ENCODE assay signal across 2 cellular contexts in the genomic region with DNA sequence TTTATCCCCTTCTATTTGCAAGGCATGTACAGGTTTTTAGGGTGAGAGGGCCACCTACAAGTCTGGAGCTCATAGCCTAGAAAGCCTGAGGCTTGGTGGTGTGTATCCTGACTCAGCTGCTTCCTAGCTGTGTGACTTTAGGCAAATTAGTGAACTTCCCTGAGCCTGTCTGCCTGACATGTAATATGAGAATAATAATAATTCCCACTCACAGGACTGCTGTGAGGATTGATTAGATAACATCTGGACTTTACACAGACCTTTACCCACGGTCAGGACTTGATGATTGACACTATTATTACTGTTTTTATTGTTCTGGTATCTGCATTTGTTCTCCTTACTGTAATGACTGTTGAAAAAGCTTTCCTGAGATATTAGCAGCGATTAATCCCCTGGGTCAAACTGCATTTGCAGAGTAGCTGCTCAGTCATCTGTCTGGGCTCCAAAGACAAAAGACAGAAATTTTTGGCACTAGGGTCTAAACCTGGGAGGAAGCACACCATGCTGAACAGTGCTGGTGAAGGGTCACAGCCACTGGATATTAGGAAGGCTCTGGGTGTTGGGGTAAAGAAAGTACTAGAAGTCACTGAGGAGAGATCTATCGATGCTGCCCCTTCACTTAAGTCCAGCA.
A peak's percentile ranks its signal among the peaks of the same experiment; 100 is the strongest.
TF ChIP-seq lines count a peak whose summit lies in the region.

No MANE protein-coding gene starts in this region.

TF ChIP-seq in IMR-90, 13 proteins besides CTCF, POLR2A, EP300 and RAD21:
- TF ChIP-seq RFX5 (IDR thresholded peaks at IDR 0.05; ENCODE audit: low read depth, low read length): no peak
- TF ChIP-seq, protein P1, sequence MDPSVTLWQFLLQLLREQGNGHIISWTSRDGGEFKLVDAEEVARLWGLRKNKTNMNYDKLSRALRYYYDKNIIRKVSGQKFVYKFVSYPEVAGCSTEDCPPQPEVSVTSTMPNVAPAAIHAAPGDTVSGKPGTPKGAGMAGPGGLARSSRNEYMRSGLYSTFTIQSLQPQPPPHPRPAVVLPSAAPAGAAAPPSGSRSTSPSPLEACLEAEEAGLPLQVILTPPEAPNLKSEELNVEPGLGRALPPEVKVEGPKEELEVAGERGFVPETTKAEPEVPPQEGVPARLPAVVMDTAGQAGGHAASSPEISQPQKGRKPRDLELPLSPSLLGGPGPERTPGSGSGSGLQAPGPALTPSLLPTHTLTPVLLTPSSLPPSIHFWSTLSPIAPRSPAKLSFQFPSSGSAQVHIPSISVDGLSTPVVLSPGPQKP (IDR thresholded peaks at IDR 0.05; ENCODE audit: borderline replicate concordance, low read depth, low read length): no peak
- TF ChIP-seq BHLHE40 (IDR thresholded peaks at IDR 0.05; ENCODE audit: low read depth, low read length): no peak
- TF ChIP-seq NFE2L2 (IDR thresholded peaks at IDR 0.05; ENCODE audit: low read depth, low read length): no peak
- TF ChIP-seq FOS (IDR thresholded peaks at IDR 0.05; ENCODE audit: low read depth, low read length): no peak
- TF ChIP-seq MXI1 (IDR thresholded peaks at IDR 0.05; ENCODE audit: borderline replicate concordance, low read depth, low read length): no peak
- TF ChIP-seq RCOR1 (IDR thresholded peaks at IDR 0.05; ENCODE audit: insufficient replicate concordance, low read length): no peak
- no peak for TF ChIP-seq MAZ (IDR thresholded peaks at IDR 0.05; ENCODE audit: borderline replicate concordance, low read depth, low read length)
- no peak for TF ChIP-seq MAFK (IDR thresholded peaks at IDR 0.05; ENCODE audit: low read depth, low read length)

TF ChIP-seq in HepG2, 621 proteins besides CTCF, POLR2A, EP300 and RAD21 (continues in another document):
- no peak for TF ChIP-seq ZFYVE20 (CRISPR knock-in tag; IDR thresholded peaks at IDR 0.05; ENCODE audit: borderline replicate concordance, low read depth)
- TF ChIP-seq, protein P2, sequence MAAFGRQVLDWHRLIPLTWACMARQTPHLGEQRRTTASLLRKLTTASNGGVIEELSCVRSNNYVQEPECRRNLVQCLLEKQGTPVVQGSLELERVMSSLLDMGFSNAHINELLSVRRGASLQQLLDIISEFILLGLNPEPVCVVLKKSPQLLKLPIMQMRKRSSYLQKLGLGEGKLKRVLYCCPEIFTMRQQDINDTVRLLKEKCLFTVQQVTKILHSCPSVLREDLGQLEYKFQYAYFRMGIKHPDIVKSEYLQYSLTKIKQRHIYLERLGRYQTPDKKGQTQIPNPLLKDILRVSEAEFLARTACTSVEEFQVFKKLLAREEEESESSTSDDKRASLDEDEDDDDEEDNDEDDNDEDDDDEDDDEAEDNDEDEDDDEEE (CRISPR knock-in tag; IDR thresholded peaks at IDR 0.05): no peak
- TF ChIP-seq, protein P3, sequence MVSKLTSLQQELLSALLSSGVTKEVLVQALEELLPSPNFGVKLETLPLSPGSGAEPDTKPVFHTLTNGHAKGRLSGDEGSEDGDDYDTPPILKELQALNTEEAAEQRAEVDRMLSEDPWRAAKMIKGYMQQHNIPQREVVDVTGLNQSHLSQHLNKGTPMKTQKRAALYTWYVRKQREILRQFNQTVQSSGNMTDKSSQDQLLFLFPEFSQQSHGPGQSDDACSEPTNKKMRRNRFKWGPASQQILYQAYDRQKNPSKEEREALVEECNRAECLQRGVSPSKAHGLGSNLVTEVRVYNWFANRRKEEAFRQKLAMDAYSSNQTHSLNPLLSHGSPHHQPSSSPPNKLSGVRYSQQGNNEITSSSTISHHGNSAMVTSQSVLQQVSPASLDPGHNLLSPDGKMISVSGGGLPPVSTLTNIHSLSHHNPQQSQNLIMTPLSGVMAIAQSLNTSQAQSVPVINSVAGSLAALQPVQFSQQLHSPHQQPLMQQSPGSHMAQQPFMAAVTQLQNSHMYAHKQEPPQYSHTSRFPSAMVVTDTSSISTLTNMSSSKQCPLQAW (CRISPR knock-in tag; IDR thresholded peaks at IDR 0.05): no peak
- TF ChIP-seq ZNF101 (CRISPR knock-in tag; IDR thresholded peaks at IDR 0.05; ENCODE audit: borderline replicate concordance, low read depth): no peak
- TF ChIP-seq YY1 (IDR thresholded peaks at IDR 0.05; ENCODE audit: insufficient read depth, insufficient replicate concordance, low read depth, low read length): peak; percentile 10
- TF ChIP-seq, protein P4, sequence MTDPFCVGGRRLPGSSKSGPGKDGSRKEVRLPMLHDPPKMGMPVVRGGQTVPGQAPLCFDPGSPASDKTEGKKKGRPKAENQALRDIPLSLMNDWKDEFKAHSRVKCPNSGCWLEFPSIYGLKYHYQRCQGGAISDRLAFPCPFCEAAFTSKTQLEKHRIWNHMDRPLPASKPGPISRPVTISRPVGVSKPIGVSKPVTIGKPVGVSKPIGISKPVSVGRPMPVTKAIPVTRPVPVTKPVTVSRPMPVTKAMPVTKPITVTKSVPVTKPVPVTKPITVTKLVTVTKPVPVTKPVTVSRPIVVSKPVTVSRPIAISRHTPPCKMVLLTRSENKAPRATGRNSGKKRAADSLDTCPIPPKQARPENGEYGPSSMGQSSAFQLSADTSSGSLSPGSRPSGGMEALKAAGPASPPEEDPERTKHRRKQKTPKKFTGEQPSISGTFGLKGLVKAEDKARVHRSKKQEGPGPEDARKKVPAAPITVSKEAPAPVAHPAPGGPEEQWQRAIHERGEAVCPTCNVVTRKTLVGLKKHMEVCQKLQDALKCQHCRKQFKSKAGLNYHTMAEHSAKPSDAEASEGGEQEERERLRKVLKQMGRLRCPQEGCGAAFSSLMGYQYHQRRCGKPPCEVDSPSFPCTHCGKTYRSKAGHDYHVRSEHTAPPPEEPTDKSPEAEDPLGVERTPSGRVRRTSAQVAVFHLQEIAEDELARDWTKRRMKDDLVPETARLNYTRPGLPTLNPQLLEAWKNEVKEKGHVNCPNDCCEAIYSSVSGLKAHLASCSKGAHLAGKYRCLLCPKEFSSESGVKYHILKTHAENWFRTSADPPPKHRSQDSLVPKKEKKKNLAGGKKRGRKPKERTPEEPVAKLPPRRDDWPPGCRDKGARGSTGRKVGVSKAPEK (CRISPR knock-in tag; IDR thresholded peaks at IDR 0.05; ENCODE audit: borderline replicate concordance): 0 out of 2 replicates have a peak, but pooled peaks have one; percentile 17
- no peak for TF ChIP-seq ZMYM2 (CRISPR knock-in tag; IDR thresholded peaks at IDR 0.05)
- TF ChIP-seq, protein P5, sequence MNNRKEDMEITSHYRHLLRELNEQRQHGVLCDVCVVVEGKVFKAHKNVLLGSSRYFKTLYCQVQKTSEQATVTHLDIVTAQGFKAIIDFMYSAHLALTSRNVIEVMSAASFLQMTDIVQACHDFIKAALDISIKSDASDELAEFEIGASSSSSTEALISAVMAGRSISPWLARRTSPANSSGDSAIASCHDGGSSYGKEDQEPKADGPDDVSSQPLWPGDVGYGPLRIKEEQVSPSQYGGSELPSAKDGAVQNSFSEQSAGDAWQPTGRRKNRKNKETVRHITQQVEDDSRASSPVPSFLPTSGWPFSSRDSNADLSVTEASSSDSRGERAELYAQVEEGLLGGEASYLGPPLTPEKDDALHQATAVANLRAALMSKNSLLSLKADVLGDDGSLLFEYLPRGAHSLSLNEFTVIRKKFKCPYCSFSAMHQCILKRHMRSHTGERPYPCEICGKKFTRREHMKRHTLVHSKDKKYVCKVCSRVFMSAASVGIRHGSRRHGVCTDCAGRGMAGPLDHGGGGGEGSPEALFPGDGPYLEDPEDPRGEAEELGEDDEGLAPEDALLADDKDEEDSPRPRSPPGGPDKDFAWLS (CRISPR knock-in tag; IDR thresholded peaks at IDR 0.05; ENCODE audit: borderline replicate concordance): no peak
- no peak for TF ChIP-seq FOXA1 (IDR thresholded peaks at IDR 0.05)
- no peak for TF ChIP-seq FOXA1 (CRISPR knock-in tag; IDR thresholded peaks at IDR 0.05)
- TF ChIP-seq, protein P6, sequence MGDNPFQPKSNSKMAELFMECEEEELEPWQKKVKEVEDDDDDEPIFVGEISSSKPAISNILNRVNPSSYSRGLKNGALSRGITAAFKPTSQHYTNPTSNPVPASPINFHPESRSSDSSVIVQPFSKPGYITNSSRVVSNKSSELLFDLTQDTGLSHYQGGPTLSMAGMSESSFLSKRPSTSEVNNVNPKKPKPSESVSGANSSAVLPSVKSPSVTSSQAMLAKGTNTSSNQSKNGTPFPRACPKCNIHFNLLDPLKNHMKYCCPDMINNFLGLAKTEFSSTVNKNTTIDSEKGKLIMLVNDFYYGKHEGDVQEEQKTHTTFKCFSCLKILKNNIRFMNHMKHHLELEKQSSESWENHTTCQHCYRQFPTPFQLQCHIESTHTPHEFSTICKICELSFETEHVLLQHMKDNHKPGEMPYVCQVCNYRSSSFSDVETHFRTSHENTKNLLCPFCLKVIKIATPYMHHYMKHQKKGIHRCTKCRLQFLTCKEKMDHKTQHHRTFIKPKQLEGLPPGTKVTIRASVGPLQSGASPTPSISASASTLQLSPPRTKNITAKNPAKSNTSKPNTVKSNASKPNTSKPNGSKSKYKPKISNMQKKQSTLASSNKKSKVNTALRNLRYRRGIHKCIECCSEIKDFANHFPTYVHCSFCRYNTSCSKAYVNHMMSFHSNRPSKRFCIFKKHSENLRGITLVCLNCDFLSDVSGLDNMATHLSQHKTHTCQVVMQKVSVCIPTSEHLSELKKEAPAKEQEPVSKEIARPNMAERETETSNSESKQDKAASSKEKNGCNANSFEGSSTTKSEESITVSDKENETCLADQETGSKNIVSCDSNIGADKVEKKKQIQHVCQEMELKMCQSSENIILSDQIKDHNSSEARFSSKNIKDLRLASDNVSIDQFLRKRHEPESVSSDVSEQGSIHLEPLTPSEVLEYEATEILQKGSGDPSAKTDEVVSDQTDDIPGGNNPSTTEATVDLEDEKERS (CRISPR knock-in tag; IDR thresholded peaks at IDR 0.05): 0 out of 2 replicates have a peak, but pooled peaks have one; percentile 48
- TF ChIP-seq CEBPG (CRISPR knock-in tag; IDR thresholded peaks at IDR 0.05): no peak
- TF ChIP-seq BCLAF1 (IDR thresholded peaks at IDR 0.05): no peak
- TF ChIP-seq ZIK1 (CRISPR knock-in tag; IDR thresholded peaks at IDR 0.05; ENCODE audit: borderline replicate concordance, low read depth): no peak
- no peak for TF ChIP-seq ZBTB1 (CRISPR knock-in tag; IDR thresholded peaks at IDR 0.05; ENCODE audit: borderline replicate concordance)
- peak; percentile 30; the same call in 1 of the 2 replicates for TF ChIP-seq KDM1A (CRISPR knock-in tag; IDR thresholded peaks at IDR 0.05)
- no peak for TF ChIP-seq ZC3H13 (CRISPR knock-in tag; IDR thresholded peaks at IDR 0.05)
- TF ChIP-seq ZNF724P (CRISPR knock-in tag; IDR thresholded peaks at IDR 0.05; ENCODE audit: borderline replicate concordance): no peak
- TF ChIP-seq SMC3 (IDR thresholded peaks at IDR 0.05; ENCODE audit: low read length): no peak
- no peak for TF ChIP-seq ELF4 (CRISPR knock-in tag; IDR thresholded peaks at IDR 0.05; ENCODE audit: borderline replicate concordance)
- TF ChIP-seq, protein P7, sequence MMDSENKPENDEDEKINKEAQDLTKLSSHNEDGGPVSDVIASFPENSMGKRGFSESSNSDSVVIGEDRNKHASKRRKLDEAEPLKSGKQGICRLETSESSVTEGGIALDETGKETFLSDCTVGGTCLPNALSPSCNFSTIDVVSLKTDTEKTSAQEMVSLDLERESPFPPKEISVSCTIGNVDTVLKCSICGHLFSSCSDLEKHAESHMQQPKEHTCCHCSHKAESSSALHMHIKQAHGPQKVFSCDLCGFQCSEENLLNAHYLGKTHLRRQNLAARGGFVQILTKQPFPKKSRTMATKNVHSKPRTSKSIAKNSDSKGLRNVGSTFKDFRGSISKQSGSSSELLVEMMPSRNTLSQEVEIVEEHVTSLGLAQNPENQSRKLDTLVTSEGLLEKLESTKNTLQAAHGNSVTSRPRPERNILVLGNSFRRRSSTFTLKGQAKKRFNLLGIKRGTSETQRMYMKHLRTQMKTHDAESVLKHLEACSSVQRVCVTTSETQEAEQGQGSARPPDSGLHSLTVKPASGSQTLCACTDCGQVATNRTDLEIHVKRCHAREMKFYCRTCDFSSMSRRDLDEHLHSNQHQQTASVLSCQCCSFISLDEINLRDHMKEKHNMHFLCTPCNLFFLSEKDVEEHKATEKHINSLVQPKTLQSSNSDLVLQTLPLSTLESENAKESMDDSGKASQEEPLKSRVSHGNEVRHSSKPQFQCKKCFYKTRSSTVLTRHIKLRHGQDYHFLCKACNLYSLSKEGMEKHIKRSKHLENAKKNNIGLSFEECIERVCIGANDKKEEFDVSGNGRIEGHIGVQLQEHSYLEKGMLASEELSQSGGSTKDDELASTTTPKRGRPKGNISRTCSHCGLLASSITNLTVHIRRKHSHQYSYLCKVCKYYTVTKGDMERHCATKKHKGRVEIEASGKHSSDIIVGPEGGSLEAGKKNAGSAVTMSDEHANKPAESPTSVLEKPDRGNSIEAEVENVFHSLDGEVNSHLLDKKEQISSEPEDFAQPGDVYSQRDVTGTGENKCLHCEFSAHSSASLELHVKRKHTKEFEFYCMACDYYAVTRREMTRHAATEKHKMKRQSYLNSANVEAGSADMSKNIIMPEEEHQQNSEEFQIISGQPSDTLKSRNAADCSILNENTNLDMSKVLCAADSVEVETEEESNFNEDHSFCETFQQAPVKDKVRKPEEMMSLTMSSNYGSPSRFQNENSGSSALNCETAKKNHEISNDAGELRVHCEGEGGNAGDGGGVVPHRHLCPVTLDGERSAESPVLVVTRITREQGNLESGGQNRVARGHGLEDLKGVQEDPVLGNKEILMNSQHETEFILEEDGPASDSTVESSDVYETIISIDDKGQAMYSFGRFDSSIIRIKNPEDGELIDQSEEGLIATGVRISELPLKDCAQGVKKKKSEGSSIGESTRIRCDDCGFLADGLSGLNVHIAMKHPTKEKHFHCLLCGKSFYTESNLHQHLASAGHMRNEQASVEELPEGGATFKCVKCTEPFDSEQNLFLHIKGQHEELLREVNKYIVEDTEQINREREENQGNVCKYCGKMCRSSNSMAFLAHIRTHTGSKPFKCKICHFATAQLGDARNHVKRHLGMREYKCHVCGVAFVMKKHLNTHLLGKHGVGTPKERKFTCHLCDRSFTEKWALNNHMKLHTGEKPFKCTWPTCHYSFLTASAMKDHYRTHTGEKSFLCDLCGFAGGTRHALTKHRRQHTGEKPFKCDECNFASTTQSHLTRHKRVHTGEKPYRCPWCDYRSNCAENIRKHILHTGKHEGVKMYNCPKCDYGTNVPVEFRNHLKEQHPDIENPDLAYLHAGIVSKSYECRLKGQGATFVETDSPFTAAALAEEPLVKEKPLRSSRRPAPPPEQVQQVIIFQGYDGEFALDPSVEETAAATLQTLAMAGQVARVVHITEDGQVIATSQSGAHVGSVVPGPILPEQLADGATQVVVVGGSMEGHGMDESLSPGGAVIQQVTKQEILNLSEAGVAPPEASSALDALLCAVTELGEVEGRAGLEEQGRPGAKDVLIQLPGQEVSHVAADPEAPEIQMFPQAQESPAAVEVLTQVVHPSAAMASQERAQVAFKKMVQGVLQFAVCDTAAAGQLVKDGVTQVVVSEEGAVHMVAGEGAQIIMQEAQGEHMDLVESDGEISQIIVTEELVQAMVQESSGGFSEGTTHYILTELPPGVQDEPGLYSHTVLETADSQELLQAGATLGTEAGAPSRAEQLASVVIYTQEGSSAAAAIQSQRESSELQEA (CRISPR knock-in tag; IDR thresholded peaks at IDR 0.05; ENCODE audit: not compliant biosample characterization): no peak
